Comparison of ENCODE assay signal across 5 cellular contexts in genomic region chr3:25552251-25552650, GRCh38.
"Had no signal": no experiment of that assay in that cellular context is flagged by ENCODE, and none has a peak within 500 bp of the region (broad histone marks: within the 10 kb centered on the region; RNA-seq: fewer than 3 reads in every experiment).

No MANE protein-coding gene starts in this region.

- DNase-seq: H9, HCEC 1CT, IMR-90 had no signal

- H3K4me2 ChIP-seq: GM23338 had no signal

- H3K27ac Mint-ChIP-seq: GM23338, H9 had no signal

- H3K4me3 Mint-ChIP-seq: GM23338, H9 had no signal

- H2AFZ ChIP-seq: GM23338 had no signal

- H3K4me3 ChIP-seq: GM23338, K562 had no signal

- ATAC-seq: GM23338, K562 had no signal
